In genomic region chr12:6570264-6570887, GRCh38 we compare ENCODE assay signal across 1 cellular context.
A peak's percentile ranks its signal among the peaks of the same experiment; 100 is the strongest.
TF ChIP-seq lines count a peak whose summit lies in the region.

No MANE protein-coding gene starts in this region.

TF ChIP-seq in HepG2, 621 proteins besides CTCF, POLR2A, EP300 and RAD21 (continued from another document and continues in another):
- TF ChIP-seq ZBTB4 (CRISPR knock-in tag; IDR thresholded peaks at IDR 0.05; ENCODE audit: borderline replicate concordance) = 0 out of 2 replicates have a peak, but pooled peaks have one; percentile 52
- no peak for TF ChIP-seq ZFY (CRISPR knock-in tag; IDR thresholded peaks at IDR 0.05)
- TF ChIP-seq ZNF841 (CRISPR knock-in tag; IDR thresholded peaks at IDR 0.05; ENCODE audit: borderline replicate concordance) = no peak
- no peak for TF ChIP-seq HDAC6 (IDR thresholded peaks at IDR 0.05; ENCODE audit: low read depth, low read length)
- TF ChIP-seq GPN1 (CRISPR knock-in tag; IDR thresholded peaks at IDR 0.05; ENCODE audit: borderline replicate concordance) = no peak
- TF ChIP-seq ZNF556 (CRISPR knock-in tag; IDR thresholded peaks at IDR 0.05; ENCODE audit: borderline replicate concordance) = no peak
- TF ChIP-seq GABPB1 (CRISPR knock-in tag; IDR thresholded peaks at IDR 0.05) = 0 out of 2 replicates have a peak, but pooled peaks have one; percentile 32
- no peak for TF ChIP-seq RFX3 (CRISPR knock-in tag; IDR thresholded peaks at IDR 0.05)
- no peak for TF ChIP-seq ZNF207 (IDR thresholded peaks at IDR 0.05; ENCODE audit: borderline replicate concordance)
- TF ChIP-seq CCAR2 (optimal IDR thresholded peaks at IDR 0.05; ENCODE audit: low read depth, low read length) = no peak
- TF ChIP-seq ZNF574 (CRISPR knock-in tag; IDR thresholded peaks at IDR 0.05) = 0 out of 2 replicates have a peak, but pooled peaks have one; percentile 23
- TF ChIP-seq, protein P1, sequence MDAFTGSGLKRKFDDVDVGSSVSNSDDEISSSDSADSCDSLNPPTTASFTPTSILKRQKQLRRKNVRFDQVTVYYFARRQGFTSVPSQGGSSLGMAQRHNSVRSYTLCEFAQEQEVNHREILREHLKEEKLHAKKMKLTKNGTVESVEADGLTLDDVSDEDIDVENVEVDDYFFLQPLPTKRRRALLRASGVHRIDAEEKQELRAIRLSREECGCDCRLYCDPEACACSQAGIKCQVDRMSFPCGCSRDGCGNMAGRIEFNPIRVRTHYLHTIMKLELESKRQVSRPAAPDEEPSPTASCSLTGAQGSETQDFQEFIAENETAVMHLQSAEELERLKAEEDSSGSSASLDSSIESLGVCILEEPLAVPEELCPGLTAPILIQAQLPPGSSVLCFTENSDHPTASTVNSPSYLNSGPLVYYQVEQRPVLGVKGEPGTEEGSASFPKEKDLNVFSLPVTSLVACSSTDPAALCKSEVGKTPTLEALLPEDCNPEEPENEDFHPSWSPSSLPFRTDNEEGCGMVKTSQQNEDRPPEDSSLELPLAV (CRISPR knock-in tag; conservative IDR thresholded peaks at IDR 0.05; ENCODE audit: low read depth) = no peak
- TF ChIP-seq ELF4 (CRISPR knock-in tag; IDR thresholded peaks at IDR 0.05; ENCODE audit: borderline replicate concordance) = no peak
- TF ChIP-seq NR3C1 (CRISPR knock-in tag; IDR thresholded peaks at IDR 0.05) = no peak
- TF ChIP-seq MXI1 (IDR thresholded peaks at IDR 0.05; ENCODE audit: borderline replicate concordance, low read depth, low read length) = 0 out of 3 replicates have a peak, but pooled peaks have one; percentile 40
- TF ChIP-seq, protein P2, sequence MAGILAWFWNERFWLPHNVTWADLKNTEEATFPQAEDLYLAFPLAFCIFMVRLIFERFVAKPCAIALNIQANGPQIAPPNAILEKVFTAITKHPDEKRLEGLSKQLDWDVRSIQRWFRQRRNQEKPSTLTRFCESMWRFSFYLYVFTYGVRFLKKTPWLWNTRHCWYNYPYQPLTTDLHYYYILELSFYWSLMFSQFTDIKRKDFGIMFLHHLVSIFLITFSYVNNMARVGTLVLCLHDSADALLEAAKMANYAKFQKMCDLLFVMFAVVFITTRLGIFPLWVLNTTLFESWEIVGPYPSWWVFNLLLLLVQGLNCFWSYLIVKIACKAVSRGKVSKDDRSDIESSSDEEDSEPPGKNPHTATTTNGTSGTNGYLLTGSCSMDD (CRISPR knock-in tag; IDR thresholded peaks at IDR 0.05) = no peak
- TF ChIP-seq POLR2AphosphoS5 (IDR thresholded peaks at IDR 0.05; ENCODE audit: low read depth, low read length) = 0 out of 2 replicates have a peak, but pooled peaks have one; percentile 17
- TF ChIP-seq CC2D1A (CRISPR knock-in tag; IDR thresholded peaks at IDR 0.05) = no peak
- TF ChIP-seq ZFP62 (CRISPR knock-in tag; IDR thresholded peaks at IDR 0.05) = no peak
- no peak for TF ChIP-seq REL (CRISPR knock-in tag; conservative IDR thresholded peaks at IDR 0.05)
- no peak for TF ChIP-seq RXRB (CRISPR knock-in tag; IDR thresholded peaks at IDR 0.05; ENCODE audit: borderline replicate concordance)
- TF ChIP-seq KAT8 (CRISPR knock-in tag; IDR thresholded peaks at IDR 0.05) = peak; percentile 35; the same call in 1 of the 2 replicates
- 0 out of 2 replicates have a peak, but pooled peaks have one; percentile 28 for TF ChIP-seq NCOR1 (IDR thresholded peaks at IDR 0.05; ENCODE audit: borderline replicate concordance, low read length)
- TF ChIP-seq ZNF839 (CRISPR knock-in tag; IDR thresholded peaks at IDR 0.05; ENCODE audit: borderline replicate concordance) = no peak
- no peak for TF ChIP-seq CBX5 (CRISPR knock-in tag; IDR thresholded peaks at IDR 0.05; ENCODE audit: borderline replicate concordance)
- TF ChIP-seq HNRNPH1 (optimal IDR thresholded peaks at IDR 0.05; ENCODE audit: low read depth, low read length) = no peak
- TF ChIP-seq MED8 (CRISPR knock-in tag; IDR thresholded peaks at IDR 0.05; ENCODE audit: insufficient replicate concordance) = no peak
- TF ChIP-seq, protein P3, sequence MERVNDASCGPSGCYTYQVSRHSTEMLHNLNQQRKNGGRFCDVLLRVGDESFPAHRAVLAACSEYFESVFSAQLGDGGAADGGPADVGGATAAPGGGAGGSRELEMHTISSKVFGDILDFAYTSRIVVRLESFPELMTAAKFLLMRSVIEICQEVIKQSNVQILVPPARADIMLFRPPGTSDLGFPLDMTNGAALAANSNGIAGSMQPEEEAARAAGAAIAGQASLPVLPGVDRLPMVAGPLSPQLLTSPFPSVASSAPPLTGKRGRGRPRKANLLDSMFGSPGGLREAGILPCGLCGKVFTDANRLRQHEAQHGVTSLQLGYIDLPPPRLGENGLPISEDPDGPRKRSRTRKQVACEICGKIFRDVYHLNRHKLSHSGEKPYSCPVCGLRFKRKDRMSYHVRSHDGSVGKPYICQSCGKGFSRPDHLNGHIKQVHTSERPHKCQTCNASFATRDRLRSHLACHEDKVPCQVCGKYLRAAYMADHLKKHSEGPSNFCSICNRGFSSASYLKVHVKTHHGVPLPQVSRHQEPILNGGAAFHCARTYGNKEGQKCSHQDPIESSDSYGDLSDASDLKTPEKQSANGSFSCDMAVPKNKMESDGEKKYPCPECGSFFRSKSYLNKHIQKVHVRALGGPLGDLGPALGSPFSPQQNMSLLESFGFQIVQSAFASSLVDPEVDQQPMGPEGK (CRISPR knock-in tag; IDR thresholded peaks at IDR 0.05) = peak; percentile 36; the same call in 1 of the 2 replicates
- no peak for TF ChIP-seq ARNT (IDR thresholded peaks at IDR 0.05)
- peak; percentile 17 for TF ChIP-seq TEAD3 (CRISPR knock-in tag; optimal IDR thresholded peaks at IDR 0.05; ENCODE audit: borderline replicate concordance)
- TF ChIP-seq RARG (CRISPR knock-in tag; IDR thresholded peaks at IDR 0.05; ENCODE audit: low read depth) = no peak
- no peak for TF ChIP-seq ZNF609 (CRISPR knock-in tag; IDR thresholded peaks at IDR 0.05; ENCODE audit: borderline replicate concordance)
- TF ChIP-seq ZSCAN30 (CRISPR knock-in tag; IDR thresholded peaks at IDR 0.05) = no peak
- TF ChIP-seq ZNF781 (CRISPR knock-in tag; IDR thresholded peaks at IDR 0.05; ENCODE audit: borderline replicate concordance, not compliant biosample characterization) = no peak
- no peak for TF ChIP-seq ZFP82 (CRISPR knock-in tag; IDR thresholded peaks at IDR 0.05; ENCODE audit: borderline replicate concordance)
- peak; percentile 46; the same call in 1 of the 2 replicates for TF ChIP-seq SAP130 (CRISPR knock-in tag; IDR thresholded peaks at IDR 0.05; ENCODE audit: low read depth)
- 0 out of 2 replicates have a peak, but pooled peaks have one; percentile 34 for TF ChIP-seq CHD2 (IDR thresholded peaks at IDR 0.05; ENCODE audit: low read depth, low read length)
- 0 out of 2 replicates have a peak, but pooled peaks have one; percentile 44 for TF ChIP-seq ZNF331 (CRISPR knock-in tag; IDR thresholded peaks at IDR 0.05)
- TF ChIP-seq, protein P4, sequence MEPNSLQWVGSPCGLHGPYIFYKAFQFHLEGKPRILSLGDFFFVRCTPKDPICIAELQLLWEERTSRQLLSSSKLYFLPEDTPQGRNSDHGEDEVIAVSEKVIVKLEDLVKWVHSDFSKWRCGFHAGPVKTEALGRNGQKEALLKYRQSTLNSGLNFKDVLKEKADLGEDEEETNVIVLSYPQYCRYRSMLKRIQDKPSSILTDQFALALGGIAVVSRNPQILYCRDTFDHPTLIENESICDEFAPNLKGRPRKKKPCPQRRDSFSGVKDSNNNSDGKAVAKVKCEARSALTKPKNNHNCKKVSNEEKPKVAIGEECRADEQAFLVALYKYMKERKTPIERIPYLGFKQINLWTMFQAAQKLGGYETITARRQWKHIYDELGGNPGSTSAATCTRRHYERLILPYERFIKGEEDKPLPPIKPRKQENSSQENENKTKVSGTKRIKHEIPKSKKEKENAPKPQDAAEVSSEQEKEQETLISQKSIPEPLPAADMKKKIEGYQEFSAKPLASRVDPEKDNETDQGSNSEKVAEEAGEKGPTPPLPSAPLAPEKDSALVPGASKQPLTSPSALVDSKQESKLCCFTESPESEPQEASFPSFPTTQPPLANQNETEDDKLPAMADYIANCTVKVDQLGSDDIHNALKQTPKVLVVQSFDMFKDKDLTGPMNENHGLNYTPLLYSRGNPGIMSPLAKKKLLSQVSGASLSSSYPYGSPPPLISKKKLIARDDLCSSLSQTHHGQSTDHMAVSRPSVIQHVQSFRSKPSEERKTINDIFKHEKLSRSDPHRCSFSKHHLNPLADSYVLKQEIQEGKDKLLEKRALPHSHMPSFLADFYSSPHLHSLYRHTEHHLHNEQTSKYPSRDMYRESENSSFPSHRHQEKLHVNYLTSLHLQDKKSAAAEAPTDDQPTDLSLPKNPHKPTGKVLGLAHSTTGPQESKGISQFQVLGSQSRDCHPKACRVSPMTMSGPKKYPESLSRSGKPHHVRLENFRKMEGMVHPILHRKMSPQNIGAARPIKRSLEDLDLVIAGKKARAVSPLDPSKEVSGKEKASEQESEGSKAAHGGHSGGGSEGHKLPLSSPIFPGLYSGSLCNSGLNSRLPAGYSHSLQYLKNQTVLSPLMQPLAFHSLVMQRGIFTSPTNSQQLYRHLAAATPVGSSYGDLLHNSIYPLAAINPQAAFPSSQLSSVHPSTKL (CRISPR knock-in tag; IDR thresholded peaks at IDR 0.05) = 0 out of 2 replicates have a peak, but pooled peaks have one; percentile 20
- no peak for TF ChIP-seq ZNF230 (CRISPR knock-in tag; IDR thresholded peaks at IDR 0.05)
- peak; percentile 81 for TF ChIP-seq HNF4A (CRISPR knock-in tag; IDR thresholded peaks at IDR 0.05)
- TF ChIP-seq ZFP36L2 (CRISPR knock-in tag; IDR thresholded peaks at IDR 0.05) = no peak
- no peak for TF ChIP-seq GABPA (IDR thresholded peaks at IDR 0.05; ENCODE audit: low read depth, low read length)
- 0 out of 2 replicates have a peak, but pooled peaks have one; percentile 35 for TF ChIP-seq GABPA (CRISPR knock-in tag; IDR thresholded peaks at IDR 0.05; ENCODE audit: low read depth)
- no peak for TF ChIP-seq JDP2 (CRISPR knock-in tag; IDR thresholded peaks at IDR 0.05; ENCODE audit: borderline replicate concordance)
- TF ChIP-seq FOXP1 (IDR thresholded peaks at IDR 0.05) = no peak
- no peak for TF ChIP-seq FOXP1 (CRISPR knock-in tag; IDR thresholded peaks at IDR 0.05)
